ENCODE assay signal across 1 cellular context in the genomic region with DNA sequence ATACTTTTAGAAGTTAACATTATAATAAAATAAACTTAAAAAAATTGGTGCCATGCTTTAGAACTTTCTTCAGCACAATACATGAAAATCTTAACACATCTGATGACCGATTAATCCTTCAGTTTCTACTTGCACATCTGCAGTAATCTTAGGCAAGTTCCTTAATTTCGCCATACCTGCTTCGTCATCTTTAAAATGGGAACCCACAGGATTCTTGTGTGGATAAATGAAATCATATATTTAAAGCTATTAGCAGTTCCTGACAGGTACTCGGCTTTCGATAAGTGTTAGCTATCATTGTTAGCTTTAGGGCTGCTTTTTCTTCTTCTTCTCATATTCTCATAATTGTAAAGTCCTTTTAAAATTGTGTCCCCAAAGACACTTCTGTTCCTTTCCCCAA.
TF ChIP-seq lines count a peak whose summit lies in the region.

No MANE protein-coding gene starts in this region.

TF ChIP-seq in HCT116, 20 proteins besides CTCF, POLR2A, EP300 and RAD21 (continued from another document):
- TF ChIP-seq, protein P1, sequence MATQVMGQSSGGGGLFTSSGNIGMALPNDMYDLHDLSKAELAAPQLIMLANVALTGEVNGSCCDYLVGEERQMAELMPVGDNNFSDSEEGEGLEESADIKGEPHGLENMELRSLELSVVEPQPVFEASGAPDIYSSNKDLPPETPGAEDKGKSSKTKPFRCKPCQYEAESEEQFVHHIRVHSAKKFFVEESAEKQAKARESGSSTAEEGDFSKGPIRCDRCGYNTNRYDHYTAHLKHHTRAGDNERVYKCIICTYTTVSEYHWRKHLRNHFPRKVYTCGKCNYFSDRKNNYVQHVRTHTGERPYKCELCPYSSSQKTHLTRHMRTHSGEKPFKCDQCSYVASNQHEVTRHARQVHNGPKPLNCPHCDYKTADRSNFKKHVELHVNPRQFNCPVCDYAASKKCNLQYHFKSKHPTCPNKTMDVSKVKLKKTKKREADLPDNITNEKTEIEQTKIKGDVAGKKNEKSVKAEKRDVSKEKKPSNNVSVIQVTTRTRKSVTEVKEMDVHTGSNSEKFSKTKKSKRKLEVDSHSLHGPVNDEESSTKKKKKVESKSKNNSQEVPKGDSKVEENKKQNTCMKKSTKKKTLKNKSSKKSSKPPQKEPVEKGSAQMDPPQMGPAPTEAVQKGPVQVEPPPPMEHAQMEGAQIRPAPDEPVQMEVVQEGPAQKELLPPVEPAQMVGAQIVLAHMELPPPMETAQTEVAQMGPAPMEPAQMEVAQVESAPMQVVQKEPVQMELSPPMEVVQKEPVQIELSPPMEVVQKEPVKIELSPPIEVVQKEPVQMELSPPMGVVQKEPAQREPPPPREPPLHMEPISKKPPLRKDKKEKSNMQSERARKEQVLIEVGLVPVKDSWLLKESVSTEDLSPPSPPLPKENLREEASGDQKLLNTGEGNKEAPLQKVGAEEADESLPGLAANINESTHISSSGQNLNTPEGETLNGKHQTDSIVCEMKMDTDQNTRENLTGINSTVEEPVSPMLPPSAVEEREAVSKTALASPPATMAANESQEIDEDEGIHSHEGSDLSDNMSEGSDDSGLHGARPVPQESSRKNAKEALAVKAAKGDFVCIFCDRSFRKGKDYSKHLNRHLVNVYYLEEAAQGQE (IDR thresholded peaks at IDR 0.05; ENCODE audit: low read depth) = no peak
- no peak for TF ChIP-seq ZNF274 (IDR thresholded peaks at IDR 0.05; ENCODE audit: low read depth, low read length)
- TF ChIP-seq EZH2 (IDR thresholded peaks at IDR 0.05) = no peak
- TF ChIP-seq EZH2phosphoT487 (IDR thresholded peaks at IDR 0.05; ENCODE audit: borderline replicate concordance) = no peak
- TF ChIP-seq ELF1 (IDR thresholded peaks at IDR 0.05; ENCODE audit: borderline replicate concordance, low read depth) = no peak
- no peak for TF ChIP-seq CBX3 (IDR thresholded peaks at IDR 0.05; ENCODE audit: low read depth)
- TF ChIP-seq, protein P2, sequence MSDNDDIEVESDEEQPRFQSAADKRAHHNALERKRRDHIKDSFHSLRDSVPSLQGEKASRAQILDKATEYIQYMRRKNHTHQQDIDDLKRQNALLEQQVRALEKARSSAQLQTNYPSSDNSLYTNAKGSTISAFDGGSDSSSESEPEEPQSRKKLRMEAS (IDR thresholded peaks at IDR 0.05) = no peak
- no peak for TF ChIP-seq ZFX (IDR thresholded peaks at IDR 0.05)
- TF ChIP-seq POLR2AphosphoS5 (IDR thresholded peaks at IDR 0.05; ENCODE audit: low read depth, low read length) = no peak
- no peak for TF ChIP-seq JUND (IDR thresholded peaks at IDR 0.05)
- no peak for TF ChIP-seq YY1 (IDR thresholded peaks at IDR 0.05; ENCODE audit: extremely low read depth, insufficient replicate concordance, low read depth, low read length)
- no peak for TF ChIP-seq SRF (IDR thresholded peaks at IDR 0.05; ENCODE audit: low read depth)
- TF ChIP-seq, protein P3, sequence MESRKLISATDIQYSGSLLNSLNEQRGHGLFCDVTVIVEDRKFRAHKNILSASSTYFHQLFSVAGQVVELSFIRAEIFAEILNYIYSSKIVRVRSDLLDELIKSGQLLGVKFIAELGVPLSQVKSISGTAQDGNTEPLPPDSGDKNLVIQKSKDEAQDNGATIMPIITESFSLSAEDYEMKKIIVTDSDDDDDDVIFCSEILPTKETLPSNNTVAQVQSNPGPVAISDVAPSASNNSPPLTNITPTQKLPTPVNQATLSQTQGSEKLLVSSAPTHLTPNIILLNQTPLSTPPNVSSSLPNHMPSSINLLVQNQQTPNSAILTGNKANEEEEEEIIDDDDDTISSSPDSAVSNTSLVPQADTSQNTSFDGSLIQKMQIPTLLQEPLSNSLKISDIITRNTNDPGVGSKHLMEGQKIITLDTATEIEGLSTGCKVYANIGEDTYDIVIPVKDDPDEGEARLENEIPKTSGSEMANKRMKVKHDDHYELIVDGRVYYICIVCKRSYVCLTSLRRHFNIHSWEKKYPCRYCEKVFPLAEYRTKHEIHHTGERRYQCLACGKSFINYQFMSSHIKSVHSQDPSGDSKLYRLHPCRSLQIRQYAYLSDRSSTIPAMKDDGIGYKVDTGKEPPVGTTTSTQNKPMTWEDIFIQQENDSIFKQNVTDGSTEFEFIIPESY (IDR thresholded peaks at IDR 0.05; ENCODE audit: extremely low read depth, insufficient replicate concordance, low read length) = no peak
- TF ChIP-seq SIN3A (IDR thresholded peaks at IDR 0.05; ENCODE audit: low read depth) = no peak
